In genomic region chr7:42733040-42733439, GRCh38 we compare ENCODE assay signal across 23 cellular contexts.
"Had no signal": no experiment of that assay in that cellular context is flagged by ENCODE, and none has a peak within 500 bp of the region (broad histone marks: within the 10 kb centered on the region; RNA-seq: fewer than 3 reads in every experiment).

No MANE protein-coding gene starts in this region.

- DNase-seq: activated CD4-positive, alpha-beta memory T cell treated with anti-CD3 and anti-CD28 coated beads for 36 hours; activated CD4-positive, alpha-beta T cell treated with anti-CD3 and anti-CD28 coated beads, Interleukin-2, amount 10 ng/mL, durations not matched to agents 7 days and 5 days; activated CD4-positive, CD25-positive, alpha-beta regulatory T cell; activated CD8-positive, alpha-beta memory T cell treated with anti-CD3 and anti-CD28 coated beads for 24 hours; activated effector memory CD4-positive, alpha-beta T cell treated with anti-CD3 and anti-CD28 coated beads, Interleukin-2, amount 50 U/mL, for 16 hours; activated naive CD4-positive, alpha-beta T cell treated with Interleukin-2 at 50 U/mL for 16 hours; activated naive CD8-positive, alpha-beta T cell treated with anti-CD3 and anti-CD28 coated beads, Interleukin-2, amount 50 U/mL, for 24 hours; activated T-cell treated with anti-CD3 and anti-CD28 coated beads, Interleukin-2, amount 50 U/mL, for 4 hours; amniotic stem cell; NCI-H1105 treated with DMSO at 0.1 percent for 48 hours; NCI-H146; NCI-H1930; NCI-H2171; NCI-H226; NCI-H526; NCI-H774; SIG-M5; T-cell; T-helper 2 cell; T1000 had no signal

- H3K36me3 ChIP-seq: cardiac muscle cell had no signal

- H3K27me3 ChIP-seq: cardiac muscle cell had no signal

- ATAC-seq: activated naive CD4-positive, alpha-beta T cell treated with anti-CD3 and anti-CD28 coated beads, Interleukin-2, amount 50 U/mL, for 72 hours; activated naive CD8-positive, alpha-beta T cell treated with anti-CD3 and anti-CD28 coated beads, Interleukin-2, amount 50 U/mL, for 24 hours; activated T-cell treated with anti-CD3 and anti-CD28 coated beads, Interleukin-2, amount 50 U/mL, for 4 hours; T-cell had no signal

- H3K4me3 ChIP-seq: cardiac muscle cell had no signal

- H3K27ac ChIP-seq: cardiac muscle cell, VCaP had no signal
